ENCODE assay signal across 8 cellular contexts in genomic region chr1:24928631-24929090, GRCh38. TPM values are rescaled to one million over a fixed set of nuclear protein-coding genes. Genes with fewer than 3 reads are reported as not detected.
DNase-seq lines count a peak whose midpoint lies in the region; ATAC-seq lines count a peak whose summit lies in the region.

No MANE protein-coding gene starts in this region.

- peaks cover 22 to 58% (median 36%) of the 10 kb centered on the region in 3 donors for H3K36me3 Mint-ChIP-seq in CD8-positive, alpha-beta memory T cell

- H2BK15ac ChIP-seq in mesendoderm (replicated peaks; ENCODE audit: low read depth) = no peak overlapping the region

- H3K4ac ChIP-seq in mesendoderm (ENCODE audit: low read depth, low read length) = no peak overlapping the region

- no CpG with 5 or more reads among the region's 24 CpGs for WGBS in mesendoderm (ENCODE audit: extremely low coverage, insufficient coverage, low lambda C conversion rate)

- peaks cover 69% of the 10 kb centered on the region for H3K4me1 ChIP-seq in CD8-positive, alpha-beta memory T cell (ENCODE audit: insufficient read depth, low read length)
- H3K4me1 ChIP-seq in mesendoderm (ENCODE audit: control insufficient read depth, low read depth, low read length) = peaks cover 12% of the 10 kb centered on the region

- H2BK5ac ChIP-seq in mesendoderm (ENCODE audit: low read length) = no peak overlapping the region

- peak overlapping the region; percentile 62 for H3K56ac ChIP-seq in mesendoderm (ENCODE audit: low read length)

- ATAC-seq in GM19467 (IDR thresholded peaks at IDR 0.05; ENCODE audit: unreplicated experiment) (no peak), GM18517 (IDR thresholded peaks at IDR 0.05; ENCODE audit: unreplicated experiment) (no peak)

- H3K23ac ChIP-seq in mesendoderm (ENCODE audit: low read length) = no peak overlapping the region

- peak overlapping the region; percentile 74 for H3K4me2 ChIP-seq in mesendoderm (ENCODE audit: low read length)

- no peaks in the 10 kb centered on the region for H3K79me2 ChIP-seq in mesendoderm (ENCODE audit: control insufficient read depth, insufficient read depth, low read length)

- H3K4me3 Mint-ChIP-seq in CD8-positive, alpha-beta memory T cell = peak overlapping the region; percentile 84 to 99 (median 97)

- POLR2A ChIA-PET in CD8-positive, alpha-beta memory T cell (lab: Charles Lee) = interaction anchor here (0.7 to 10.6 kb wide), 9 partner anchors 9 to 171 kb away, joined by 3 to 282 read pairs (median 9); no protein-coding TSS in a partner anchor

- H3K4me3 ChIP-seq in CD8-positive, alpha-beta memory T cell (ENCODE audit: low read length) = peak overlapping the region; percentile 77
- H3K4me3 ChIP-seq in mesendoderm (ENCODE audit: low read length) = no peak overlapping the region

- peak in 4 of 5 donors; percentile 51 to 81 (median 74) for DNase-seq in CD8-positive, alpha-beta memory T cell
- peak; percentile 63 for DNase-seq in activated naive CD4-positive, alpha-beta T cell treated with Interleukin-2 at 50 U/mL for 16 hours
- peak; percentile 60 for DNase-seq in mesendoderm
- DNase-seq in GM19240 (ENCODE audit: insufficient read length, low spot score) = no peak
- no peak for DNase-seq in nucleus accumbens (lab: John Stamatoyannopoulos, UW)

- no peak overlapping the region for H2AK5ac ChIP-seq in mesendoderm (ENCODE audit: low read length)

- H3K27me3 Mint-ChIP-seq in CD8-positive, alpha-beta memory T cell = peaks cover 0 to 14% of the 10 kb centered on the region in 2 donors

- peaks cover 40 to 69% (median 58%) of the 10 kb centered on the region in 3 donors for H3K4me1 Mint-ChIP-seq in CD8-positive, alpha-beta memory T cell

- H3K27me3 ChIP-seq in CD8-positive, alpha-beta memory T cell (ENCODE audit: insufficient read depth, low read length, poor library complexity, severe bottlenecking) = no peaks in the 10 kb centered on the region
- H3K27me3 ChIP-seq in mesendoderm (ENCODE audit: insufficient read depth, low read length, poor library complexity) = peaks cover 43% of the 10 kb centered on the region

- peaks cover 0 to 2% (median 0%) of the 10 kb centered on the region in 5 donors for H3K9me3 Mint-ChIP-seq in CD8-positive, alpha-beta memory T cell

- no peak overlapping the region for H4K8ac ChIP-seq in mesendoderm (ENCODE audit: low read depth, low read length)

- peak overlapping the region; percentile 85 to 100 (median 100) for H3K27ac Mint-ChIP-seq in CD8-positive, alpha-beta memory T cell

- no peak overlapping the region for H2BK120ac ChIP-seq in mesendoderm (ENCODE audit: low read depth, low read length)

- H3K79me1 ChIP-seq in mesendoderm (ENCODE audit: low read length) = no peaks in the 10 kb centered on the region

- CTCF ChIA-PET in CD8-positive, alpha-beta memory T cell (lab: Charles Lee) = interaction anchor here (1.3 to 18.1 kb wide), 10 partner anchors 15 to 171 kb away, joined by 3 to 234 read pairs (median 14); no protein-coding TSS in a partner anchor

- H3K9me3 ChIP-seq in CD8-positive, alpha-beta memory T cell (ENCODE audit: low read length) = no peaks in the 10 kb centered on the region
- no peaks in the 10 kb centered on the region for H3K9me3 ChIP-seq in KOPT-K1 (ENCODE audit: insufficient read depth, low read length, poor library complexity, severe bottlenecking)

- H3K9ac ChIP-seq in mesendoderm (ENCODE audit: low read length) = peak overlapping the region; percentile 49

- H3K36me3 ChIP-seq in CD8-positive, alpha-beta memory T cell (ENCODE audit: insufficient read depth, low read length) = peaks cover 31% of the 10 kb centered on the region
- H3K36me3 ChIP-seq in KOPT-K1 (ENCODE audit: insufficient read depth, low read length) = peaks cover 47% of the 10 kb centered on the region
- no peaks in the 10 kb centered on the region for H3K36me3 ChIP-seq in mesendoderm (ENCODE audit: control insufficient read depth, insufficient read depth, low read length)

- no peak overlapping the region for H4K5ac ChIP-seq in mesendoderm (ENCODE audit: low read length)

- peak overlapping the region; percentile 89 for H3K27ac ChIP-seq in CD8-positive, alpha-beta memory T cell (ENCODE audit: low read depth, low read length)
- H3K27ac ChIP-seq in KOPT-K1 (ENCODE audit: low read depth, low read length, poor library complexity, severe bottlenecking) (peak overlapping the region; percentile 27), mesendoderm (ENCODE audit: low read depth, low read length) (no peak overlapping the region)

- H3K18ac ChIP-seq in mesendoderm (ENCODE audit: low read length) = no peak overlapping the region

RNA-seq across cellular contexts. Expression of gene RUNX3, which starts 1.4 kb away (rescaled TPM):
- 100 to 1,000 TPM; 218 to 241 TPM for total RNA-seq in CD8-positive, alpha-beta memory T cell
- 107 TPM for polyA plus RNA-seq in CD8-positive, alpha-beta memory T cell
- polyA plus RNA-seq in mesendoderm (2013, experiment 1 of 2) = 0.53 TPM
- 0.67 TPM for polyA plus RNA-seq in mesendoderm (2013, experiment 2 of 2)

Comparison
In these comparisons a context has a peak if more than half of its experiments do, and no peak if none do; other contexts are left out.
1. DNase-seq: peak in CD8-positive, alpha-beta memory T cell (4 of 5), activated naive CD4-positive, alpha-beta T cell treated with Interleukin-2 at 50 U/mL for 16 hours (single experiment) and mesendoderm (single experiment); none in GM19240 (single experiment) and nucleus accumbens (0 of 56).